ENCODE assay signal across 13 cellular contexts in genomic region chr6:15026832-15027231, GRCh38.
DNase-seq lines count a peak whose midpoint lies in the region; ATAC-seq and TF ChIP-seq lines count a peak whose summit lies in the region.
"Had no signal": no experiment of that assay in that cellular context is flagged by ENCODE, and none has a peak within 500 bp of the region (broad histone marks: within the 10 kb centered on the region; RNA-seq: fewer than 3 reads in every experiment).

No MANE protein-coding gene starts in this region.

- H3K4me1 ChIP-seq in left ventricle myocardium inferior (no peaks in the 10 kb centered on the region), PC-9 (replicated peaks; ENCODE audit: insufficient read depth) (peaks cover 26% of the 10 kb centered on the region), aorta (ENCODE audit: control insufficient read depth in 1 of 2, insufficient read depth in 2 of 2, low read length in 2 of 2) (no peaks in the 10 kb centered on the region), gastroesophageal sphincter (peaks cover 0 to 8% (median 0%) of the 10 kb centered on the region in 3 donors)

- no TSS peak for BruUV-seq in PC-9 (replicated peaks; lab: Mats Ljungman, UMichigan)

- H3K4me2 ChIP-seq in PC-9 = no peak overlapping the region

- H2AFZ ChIP-seq in PC-9 = no peak overlapping the region

- no peaks in the 10 kb centered on the region for H3K9me2 ChIP-seq in PC-9 (ENCODE audit: insufficient read depth)

- H3K27ac ChIP-seq in left ventricle myocardium inferior (replicated peaks) (no peak overlapping the region), PC-9 (no peak overlapping the region), aorta (ENCODE audit: low read depth in 1 of 2, low read length in 2 of 2) (no peak overlapping the region), gastroesophageal sphincter (no peak overlapping the region)
- H3K27ac ChIP-seq: skin epidermis had no signal

- ATAC-seq in left cardiac atrium = peak in 1 of 2 donors; percentile 67
- ATAC-seq in aorta (ENCODE audit: low FRiP score) = peak; percentile 76
- no peak for ATAC-seq in gastroesophageal sphincter
- ATAC-seq: activated naive CD8-positive, alpha-beta T cell treated with anti-CD3 and anti-CD28 coated beads, Interleukin-2, amount 50 U/mL, for 24 hours had no signal

- TF ChIP-seq CTCF in left ventricle myocardium inferior (IDR thresholded peaks at IDR 0.05; ENCODE audit: borderline replicate concordance) (no peak), PC-9 (conservative IDR thresholded peaks at IDR 0.05) (no peak), fibroblast of pulmonary artery (IDR thresholded peaks at IDR 0.05; ENCODE audit: low read length, missing control alignments) (no peak), gastroesophageal sphincter (IDR thresholded peaks at IDR 0.05) (no peak)

- H3K4me3 ChIP-seq in left ventricle myocardium inferior = no peak overlapping the region
- H3K4me3 ChIP-seq in PC-9 = no peak overlapping the region
- no peak overlapping the region for H3K4me3 ChIP-seq in fibroblast of pulmonary artery (replicated peaks; ENCODE audit: low read depth, low read length)
- H3K4me3 ChIP-seq in aorta (ENCODE audit: low read length in 2 of 2) = no peak overlapping the region
- no peak overlapping the region for H3K4me3 ChIP-seq in gastroesophageal sphincter
- H3K4me3 ChIP-seq: skin epidermis had no signal

- 8 to 12% methylated on average over 6 of the region's 6 CpGs for WGBS in aorta, 2 donors
- 22 to 48% methylated on average over 6 of the region's 6 CpGs for WGBS in gastroesophageal sphincter (ENCODE audit: low coverage in 1 of 2), 2 donors

- CTCF ChIA-PET in PC-9 (lab: Charles Lee) = no interaction called here

- no peaks in the 10 kb centered on the region for H3K79me2 ChIP-seq in PC-9 (ENCODE audit: low read depth)

- TF ChIP-seq EP300 in gastroesophageal sphincter (IDR thresholded peaks at IDR 0.05) = no peak

- H3K27me3 ChIP-seq in left ventricle myocardium inferior (ENCODE audit: low read depth) = no peaks in the 10 kb centered on the region
- H3K27me3 ChIP-seq in PC-9 (ENCODE audit: insufficient read depth, low read depth) = no peaks in the 10 kb centered on the region
- no peaks in the 10 kb centered on the region for H3K27me3 ChIP-seq in aorta (ENCODE audit: control insufficient read depth in 1 of 2, insufficient read depth in 2 of 2, low read length in 1 of 2)
- H3K27me3 ChIP-seq in gastroesophageal sphincter = no peaks in the 10 kb centered on the region

- POLR2A ChIA-PET in PC-9 (lab: Charles Lee; ENCODE audit: unreplicated experiment) = no interaction called here

- peaks cover 14% of the 10 kb centered on the region for H3K9me3 ChIP-seq in left ventricle myocardium inferior (replicated peaks)
- H3K9me3 ChIP-seq in PC-9 (ENCODE audit: insufficient read depth, low read depth) = no peaks in the 10 kb centered on the region
- peaks cover 1% of the 10 kb centered on the region for H3K9me3 ChIP-seq in aorta (ENCODE audit: control insufficient read depth, low read length)
- no peaks in the 10 kb centered on the region for H3K9me3 ChIP-seq in gastroesophageal sphincter

- no peak for TF ChIP-seq POLR2A in gastroesophageal sphincter (IDR thresholded peaks at IDR 0.05)

- H4K20me1 ChIP-seq in PC-9 (ENCODE audit: insufficient read depth) = no peaks in the 10 kb centered on the region

- peaks cover 3% of the 10 kb centered on the region; the same call in 1 of the 2 replicates for H3F3A ChIP-seq in PC-9 (ENCODE audit: insufficient read depth, low read depth)

- intact Hi-C loops in left cardiac atrium (cut with DNase I) (no loop called here), left ventricle myocardium inferior (cut with micrococcal nuclease) (no loop called here), PC-9 (cut with micrococcal nuclease; ENCODE audit: unreplicated experiment) (no loop called here), aorta (cut with DNase I) (no loop called here)

- H3K36me3 ChIP-seq in left ventricle myocardium inferior = no peaks in the 10 kb centered on the region
- no peaks in the 10 kb centered on the region for H3K36me3 ChIP-seq in PC-9 (ENCODE audit: low read depth)
- no peaks in the 10 kb centered on the region for H3K36me3 ChIP-seq in aorta (ENCODE audit: control insufficient read depth in 1 of 2, insufficient read depth in 2 of 2, low read length in 1 of 2)
- H3K36me3 ChIP-seq in gastroesophageal sphincter = no peaks in the 10 kb centered on the region

- DNase-seq in left cardiac atrium (peak; percentile 38), left ventricle myocardium inferior (no peak), PC-9 (peak; percentile 24 to 54), fibroblast of pulmonary artery (ENCODE audit: low read depth) (peak; percentile 17), aorta (no peak), NAMALWA (ENCODE audit: low spot score) (no peak)
- no peak for DNase-seq in stimulated activated CD4-positive, alpha-beta T cell treated with anti-CD3 and anti-CD28 coated beads, Interleukin-15, amount 100 ng/mL, for 24 hours
- DNase-seq: activated CD4-positive, alpha-beta T cell treated with anti-CD3 and anti-CD28 coated beads, Interleukin-2, amount 50 U/mL, for 1 hour; activated naive CD8-positive, alpha-beta T cell treated with anti-CD3 and anti-CD28 coated beads, Interleukin-2, amount 50 U/mL, for 24 hours; midbrain; stimulated activated naive CD4-positive, alpha-beta T cell treated with Interleukin-2 at 50 U/mL for 16 hours had no signal

Comparison
In these comparisons a context has a peak if more than half of its experiments do, and no peak if none do; other contexts are left out.
1. DNase-seq: peak in left cardiac atrium (single experiment), PC-9 (2 of 2) and fibroblast of pulmonary artery (single experiment); none in left ventricle myocardium inferior (single experiment), aorta (0 of 2), stimulated activated CD4-positive, alpha-beta T cell treated with anti-CD3 and anti-CD28 coated beads, Interleukin-15, amount 100 ng/mL, for 24 hours (single experiment) and NAMALWA (single experiment).